8 cellular contexts compared by ENCODE assay signal in the genomic region with DNA sequence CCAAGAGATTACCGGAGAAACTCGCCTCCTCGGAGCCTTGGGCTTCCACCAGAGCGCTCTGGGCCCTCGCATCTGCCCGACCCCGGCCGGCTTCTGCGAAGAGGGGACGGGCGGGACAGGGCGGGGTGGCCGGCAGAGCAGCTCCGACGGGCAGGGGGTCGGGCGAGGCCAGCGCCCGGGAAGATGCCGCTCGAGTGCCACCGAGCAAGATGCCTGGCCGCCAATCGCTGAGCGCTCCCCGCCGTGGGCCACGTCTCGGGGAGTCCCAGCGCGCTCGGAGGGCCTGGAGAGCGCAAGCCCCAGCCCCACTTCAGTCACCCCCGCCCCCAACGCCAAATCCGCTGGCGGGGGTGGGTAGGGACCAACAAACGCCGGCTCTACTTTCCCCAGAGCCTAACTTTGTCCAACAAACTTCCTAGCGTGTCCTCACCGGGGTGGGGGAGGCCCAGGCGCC. TPM values are rescaled to one million over a fixed set of nuclear protein-coding genes. Genes with fewer than 3 reads are reported as not detected.
A peak's percentile ranks its signal among the peaks of the same experiment; 100 is the strongest.
DNase-seq lines count a peak whose midpoint lies in the region; ATAC-seq, FAIRE-seq and TF ChIP-seq lines count a peak whose summit lies in the region.

No MANE protein-coding gene starts in this region.

- H4K20me1 ChIP-seq in BLaER1, result peaks cover 45% of the 10 kb centered on the region

- WGBS in stomach, 5 donors, result 0 to 2% (median 1%) methylated on average over 27 to 42 of the region's 42 CpGs

- H3K27ac ChIP-seq in BLaER1 (peak overlapping the region; percentile 95), layer of hippocampus (ENCODE audit: low read depth, low read length) (peak overlapping the region; percentile 77), stomach (peak overlapping the region; percentile 85 to 91 (median 86))

- peak overlapping the region; percentile 81 for H3K4me2 ChIP-seq in BLaER1

- H3K4me1 ChIP-seq in BLaER1, result peaks cover 60% of the 10 kb centered on the region
- H3K4me1 ChIP-seq in stomach, result peaks cover 8 to 49% (median 22%) of the 10 kb centered on the region in 4 donors

- TF ChIP-seq EP300 in stomach (IDR thresholded peaks at IDR 0.05), result no peak

- TF ChIP-seq POLR2A in stomach (IDR thresholded peaks at IDR 0.05) (no peak), H54 (IDR thresholded peaks at IDR 0.05; ENCODE audit: low read depth, low read length) (no peak)

- H3K4me3 ChIP-seq in BLaER1 (peak overlapping the region; percentile 94), astrocyte of the spinal cord (ENCODE audit: low read depth, low read length) (peak overlapping the region; percentile 75), stomach (peak overlapping the region; percentile 70 to 88 (median 78))

- H3K36me3 ChIP-seq in BLaER1 (peaks cover 32% of the 10 kb centered on the region), stomach (no peaks in the 10 kb centered on the region)

- H3K9ac ChIP-seq in BLaER1, result peak overlapping the region; percentile 95

- H3K9me3 ChIP-seq in BLaER1, result no peaks in the 10 kb centered on the region
- H3K9me3 ChIP-seq in stomach, result no peaks in the 10 kb centered on the region

- no peak for DNase-seq in astrocyte of the spinal cord (ENCODE audit: low read depth, low spot score)
- no peak for DNase-seq in stomach
- DNase-seq in KG1 (lab: John Stamatoyannopoulos, UW), result no peak
- no peak for DNase-seq in H54 (ENCODE audit: insufficient read length, low spot score)

- ATAC-seq in GM19455 (IDR thresholded peaks at IDR 0.05; ENCODE audit: unreplicated experiment) (peak; percentile 45), HG03520 (IDR thresholded peaks at IDR 0.05; ENCODE audit: unreplicated experiment) (peak; percentile 19)

- in situ Hi-C loops in astrocyte of the spinal cord (cut with HindIII; ENCODE audit: low sequenced_read_pairs), result no loop called here

- TF ChIP-seq CTCF in astrocyte of the spinal cord (IDR thresholded peaks at IDR 0.05; ENCODE audit: low read depth, low read length) (no peak), stomach (IDR thresholded peaks at IDR 0.05) (no peak)

- intact Hi-C loops in stomach (cut with DNase I; ENCODE audit: low total_unique reads), result no loop called here

- H3K27me3 ChIP-seq in BLaER1, result no peaks in the 10 kb centered on the region
- H3K27me3 ChIP-seq in layer of hippocampus (ENCODE audit: control insufficient read depth, insufficient read depth, low read length), result no peaks in the 10 kb centered on the region
- peaks cover 0 to 10% (median 0%) of the 10 kb centered on the region in 3 donors for H3K27me3 ChIP-seq in stomach

- no peak for FAIRE-seq in H54 (lab: Jason Lieb, UNC)

RNA-seq across cellular contexts. Expression of gene BCAR3, which starts 0.5 kb away (rescaled TPM):
- 10 to 100 TPM; 10.1 to 28.0 (median 20.6) TPM for total RNA-seq in stomach
- polyA plus RNA-seq in stomach, result 10 to 100 TPM in 1 of 3 donors, 1 to 10 TPM in 2; 5.6 to 25.8 (median 8.3) TPM
